Comparison of ENCODE assay signal across 8 cellular contexts in the genomic region with DNA sequence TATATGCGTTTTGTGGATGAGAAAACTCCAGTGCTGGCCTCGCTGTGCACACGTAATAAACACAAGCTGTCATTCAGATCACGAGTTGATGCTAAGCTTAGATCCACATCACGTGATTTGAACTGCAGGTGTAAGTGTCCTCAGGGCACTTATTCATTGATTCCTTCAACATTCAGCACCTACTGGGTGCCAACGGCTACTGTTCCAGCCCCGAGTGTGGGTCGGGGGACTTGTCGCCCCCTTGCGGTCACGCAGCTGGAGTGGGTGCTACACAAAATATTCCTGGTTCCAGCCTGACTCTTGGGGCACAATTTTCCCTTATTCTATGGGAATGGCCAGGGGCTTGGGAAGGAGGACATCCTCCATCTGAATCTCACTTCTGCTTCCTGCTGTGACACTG. TPM values are rescaled to one million over a fixed set of nuclear protein-coding genes. Genes with fewer than 3 reads are reported as not detected.
A peak's percentile ranks its signal among the peaks of the same experiment; 100 is the strongest.
DNase-seq lines count a peak whose midpoint lies in the region; ATAC-seq and TF ChIP-seq lines count a peak whose summit lies in the region.

No MANE protein-coding gene starts in this region.

- no peaks in the 10 kb centered on the region for H3K36me3 ChIP-seq in endodermal cell (ENCODE audit: control insufficient read depth, insufficient read depth, low read length)

- H3K4me1 Mint-ChIP-seq in endodermal cell, result peaks cover 3% of the 10 kb centered on the region

- TF ChIP-seq CTCF in endodermal cell (conservative IDR thresholded peaks at IDR 0.05) (peak; percentile 83), retinal pigment epithelial cell (conservative IDR thresholded peaks at IDR 0.05; ENCODE audit: low read depth, low read length) (peak; percentile 70)

- ATAC-seq in HG03196 (IDR thresholded peaks at IDR 0.05; ENCODE audit: unreplicated experiment), result no peak

- H3K9me3 Mint-ChIP-seq in endodermal cell, result no peaks in the 10 kb centered on the region

- no peaks in the 10 kb centered on the region for H3K9me3 ChIP-seq in endodermal cell (ENCODE audit: control insufficient read depth, low read length)

- H3K36me3 Mint-ChIP-seq in endodermal cell (ENCODE audit: low read depth), result no peaks in the 10 kb centered on the region

- peaks cover 2% of the 10 kb centered on the region for H3K4me1 ChIP-seq in endodermal cell (ENCODE audit: control insufficient read depth, insufficient read depth, low read length)

- no peak overlapping the region for H3K9ac ChIP-seq in endodermal cell (ENCODE audit: extremely low read depth, low read length, poor library complexity, severe bottlenecking)

- H3K27ac ChIP-seq in endodermal cell (ENCODE audit: low read depth, low read length), result no peak overlapping the region

- peaks cover 21% of the 10 kb centered on the region for H3K27me3 ChIP-seq in endodermal cell (ENCODE audit: control insufficient read depth, insufficient read depth, low read length, poor library complexity, severe bottlenecking)

- H3K4me3 Mint-ChIP-seq in endodermal cell, result no peak overlapping the region

- H3K4me3 ChIP-seq in endodermal cell (ENCODE audit: low read length) (no peak overlapping the region), retinal pigment epithelial cell (ENCODE audit: low read length) (no peak overlapping the region)

- peaks cover 21% of the 10 kb centered on the region for H3K27me3 Mint-ChIP-seq in endodermal cell (ENCODE audit: insufficient read depth)

- peak; percentile 27 for DNase-seq in activated CD4-positive, alpha-beta T cell treated with anti-CD3 and anti-CD28 coated beads for 48 hours
- no peak for DNase-seq in activated CD4-positive, alpha-beta T cell treated with anti-CD3 and anti-CD28 coated beads for 1 hour
- DNase-seq in NCI-H1694 treated with DMSO at 0.1 percent for 48 hours (lab: John Stamatoyannopoulos, UW) (peak; percentile 39), endodermal cell (peak; percentile 88), retinal pigment epithelial cell (ENCODE audit: low read depth) (no peak)
- DNase-seq in activated naive CD4-positive, alpha-beta T cell treated with anti-CD3 and anti-CD28 coated beads, Interleukin-2, amount 50 U/mL, for 16 hours, result no peak
- DNase-seq in activated CD4-positive, alpha-beta T cell treated with anti-CD3 and anti-CD28 coated beads for 4 hours, result no peak

- no peak overlapping the region for H3K27ac Mint-ChIP-seq in endodermal cell

- 63 to 65% methylated on average over 11 of the region's 11 CpGs for WGBS in endodermal cell (ENCODE audit: insufficient coverage in 1 of 2, insufficient read length in 1 of 2), 2 experiments

RNA-seq across cellular contexts. Expression of gene GINS2, which starts 29.9 kb away (rescaled TPM):
- 10 to 100 TPM; 32.8 to 42.3 TPM for total RNA-seq in endodermal cell
- polyA plus RNA-seq in endodermal cell (2013, experiment 1 of 2), result 31.2 TPM
- polyA plus RNA-seq in endodermal cell (2013, experiment 2 of 2), result 30.9 TPM

RNA-seq across cellular contexts. Expression of gene C16orf74, which starts 32.2 kb away (rescaled TPM):
- 1 to 10 TPM; 3.6 to 7.4 TPM for total RNA-seq in endodermal cell
- polyA plus RNA-seq in endodermal cell (2013, experiment 1 of 2), result 1.7 TPM
- 2.0 TPM for polyA plus RNA-seq in endodermal cell (2013, experiment 2 of 2)

Comparison
In these comparisons a context has a peak if more than half of its experiments do, and no peak if none do; other contexts are left out.
1. DNase-seq: peak in activated CD4-positive, alpha-beta T cell treated with anti-CD3 and anti-CD28 coated beads for 48 hours (single experiment), NCI-H1694 treated with DMSO at 0.1 percent for 48 hours (single experiment) and endodermal cell (single experiment); none in activated CD4-positive, alpha-beta T cell treated with anti-CD3 and anti-CD28 coated beads for 1 hour (single experiment), retinal pigment epithelial cell (single experiment), activated naive CD4-positive, alpha-beta T cell treated with anti-CD3 and anti-CD28 coated beads, Interleukin-2, amount 50 U/mL, for 16 hours (single experiment) and activated CD4-positive, alpha-beta T cell treated with anti-CD3 and anti-CD28 coated beads for 4 hours (0 of 2).